In the genomic region with DNA sequence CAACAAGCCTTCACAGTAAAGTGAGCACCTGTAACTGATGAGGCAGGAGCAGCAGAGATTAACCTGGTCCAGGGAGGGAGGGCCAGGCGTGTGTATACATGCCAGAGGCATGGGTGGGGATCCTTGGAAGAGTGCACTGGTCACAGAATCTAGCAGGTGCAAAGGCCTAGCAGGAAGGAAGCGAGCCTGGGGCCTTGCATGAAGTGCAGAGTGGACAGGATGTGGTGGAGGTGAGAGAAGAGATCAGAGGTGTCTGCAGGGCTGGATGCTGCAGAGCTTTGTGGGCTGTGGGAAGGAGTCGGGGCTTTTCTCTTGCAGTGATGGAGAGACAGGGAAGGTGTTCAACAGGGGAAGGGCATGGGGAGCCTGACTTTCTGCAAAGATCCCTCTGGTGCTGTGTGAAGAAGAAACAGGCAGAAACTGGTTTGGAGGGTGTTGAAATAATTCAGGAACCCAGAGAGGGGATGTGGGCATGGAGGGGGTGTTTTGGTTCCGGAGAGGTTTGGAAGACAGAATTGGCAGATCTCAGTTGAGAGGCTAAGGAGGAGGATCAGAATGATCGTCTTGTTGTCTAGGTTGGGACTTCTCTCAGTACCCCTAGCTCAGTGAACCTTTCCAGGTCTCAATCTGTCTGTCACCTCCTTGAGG, we compare ENCODE assay signal across 8 cellular contexts. TPM values are rescaled to one million over a fixed set of nuclear protein-coding genes. Genes with fewer than 3 reads are reported as not detected.
A peak's percentile ranks its signal among the peaks of the same experiment; 100 is the strongest.
DNase-seq lines count a peak whose midpoint lies in the region; ATAC-seq and TF ChIP-seq lines count a peak whose summit lies in the region.

No MANE protein-coding gene starts in this region.

- peak overlapping the region; percentile 19 for H3K27ac Mint-ChIP-seq in neural crest cell (ENCODE audit: unreplicated experiment)

- ATAC-seq in HG03108 (IDR thresholded peaks at IDR 0.05; ENCODE audit: unreplicated experiment) (peak; percentile 63), Right ventricle myocardium superior (ENCODE audit: poor library complexity) (no peak)

- H3K36me3 Mint-ChIP-seq in neural crest cell (ENCODE audit: low read depth), result no peaks in the 10 kb centered on the region

- H3K9me3 Mint-ChIP-seq in neural crest cell, result no peaks in the 10 kb centered on the region

- H3K4me3 ChIP-seq in SJCRH30, result no peak overlapping the region
- H3K4me3 ChIP-seq in lower leg skin (ENCODE audit: low read depth, poor library complexity, severe bottlenecking), result no peak overlapping the region

- TF ChIP-seq POLR2A in lower leg skin (IDR thresholded peaks at IDR 0.05), result no peak

- H3K27ac ChIP-seq in SJCRH30, result no peak overlapping the region

- no peaks in the 10 kb centered on the region for H3K4me1 Mint-ChIP-seq in neural crest cell

- peaks cover 41% of the 10 kb centered on the region for H3K27me3 Mint-ChIP-seq in neural crest cell (ENCODE audit: low read depth)

- no peaks in the 10 kb centered on the region for H3K27me3 ChIP-seq in SJCRH30

- WGBS in lower leg skin, 2 donors, result 63 to 66% methylated on average over 5 of the region's 5 CpGs

- peaks cover 4% of the 10 kb centered on the region; the same call in 1 of the 2 replicates for H3K9me3 ChIP-seq in SJCRH30 (replicated peaks)

- H3K36me3 ChIP-seq in SJCRH30, result no peaks in the 10 kb centered on the region

- peak overlapping the region; percentile 35 for H3K4me3 Mint-ChIP-seq in neural crest cell

- DNase-seq in DMS53 (lab: John Stamatoyannopoulos, UW) (peak; percentile 43), DMS53 treated with DMSO at 0.1 percent for 48 hours (lab: John Stamatoyannopoulos, UW; ENCODE audit: unreplicated experiment) (no peak), neural crest cell (ENCODE audit: low read depth, low spot score) (no peak), SJCRH30 (no peak), Right ventricle myocardium superior (no peak), lower leg skin (ENCODE audit: low spot score in 2 of 2) (no peak)
- DNase-seq in activated CD4-positive, CD25-positive, alpha-beta regulatory T cell treated with anti-CD3 and anti-CD28 coated beads, Interleukin-2, amount 50 U/mL, for 72 hours, result peak; percentile 38

- intact Hi-C loops in Right ventricle myocardium superior (cut with DNase I) (loop anchor here (5.0 kb wide), 2 partner anchors 80 to 110 kb away; a partner anchor contains a TSS), lower leg skin (cut with DNase I; ENCODE audit: low total_unique reads) (no loop called here)

- H3K4me1 ChIP-seq in SJCRH30, result no peaks in the 10 kb centered on the region

- TF ChIP-seq CTCF in neural crest cell (conservative IDR thresholded peaks at IDR 0.05) (no peak), lower leg skin (IDR thresholded peaks at IDR 0.05) (no peak)

RNA-seq across cellular contexts. Expression of a gene that starts 2.6 kb away (rescaled TPM):
- total RNA-seq in neural crest cell, result 10.7 and 11.8 TPM in 2 replicates
- 14.3 and 15.0 TPM in 2 replicates for total RNA-seq in SJCRH30 (2014; rRNA removed; shearing (Covaris generic))
- total RNA-seq in Right ventricle myocardium superior, result 30.1 TPM
- 10 to 100 TPM; 54.9 to 60.6 (median 58.5) TPM for total RNA-seq in lower leg skin

RNA-seq across cellular contexts. Expression of a gene that starts 25.3 kb away (rescaled TPM):
- total RNA-seq in neural crest cell (not detected in 2 replicates), Right ventricle myocardium superior (0.65 TPM), lower leg skin (under 1 TPM in 1 of 4 donors, not detected in 3; 0.42 TPM)
- 0.30 and 0.48 TPM in 2 replicates for total RNA-seq in SJCRH30 (2014; rRNA removed; shearing (Covaris generic))

RNA-seq across cellular contexts. Expression of a gene that starts 29.3 kb away (rescaled TPM):
- total RNA-seq in neural crest cell (not detected in 2 replicates), Right ventricle myocardium superior (not detected), lower leg skin (not detected)
- 0.22 TPM in 1 of 2 replicates, not detected in the other for total RNA-seq in SJCRH30 (2014; rRNA removed; shearing (Covaris generic))

Comparison
In these comparisons a context has a peak if more than half of its experiments do, and no peak if none do; other contexts are left out.
1. DNase-seq: peak in DMS53 (single experiment) and activated CD4-positive, CD25-positive, alpha-beta regulatory T cell treated with anti-CD3 and anti-CD28 coated beads, Interleukin-2, amount 50 U/mL, for 72 hours (single experiment); none in DMS53 treated with DMSO at 0.1 percent for 48 hours (single experiment), neural crest cell (single experiment), SJCRH30 (0 of 2), Right ventricle myocardium superior (single experiment) and lower leg skin (0 of 2).